Comparison of ENCODE assay signal across 16 cellular contexts in the genomic region with DNA sequence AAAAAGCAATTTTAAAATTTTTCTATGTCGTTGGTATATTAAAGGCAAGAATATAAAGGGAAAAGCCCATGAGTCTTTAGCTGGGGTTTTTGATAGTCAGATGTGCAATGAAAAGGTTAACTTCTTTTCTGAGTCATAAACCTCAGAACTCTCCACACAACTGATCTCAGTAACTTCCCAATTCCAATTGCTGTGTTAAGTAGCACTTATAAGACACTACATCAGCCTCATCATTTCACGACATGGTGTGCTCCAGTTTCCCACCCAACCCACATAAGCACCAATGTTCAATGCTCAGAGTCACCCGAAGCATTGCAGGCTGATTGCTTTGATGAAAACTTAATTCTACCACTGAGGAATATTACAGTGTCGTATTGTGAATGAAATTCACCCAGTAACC.
A peak's percentile ranks its signal among the peaks of the same experiment; 100 is the strongest.
DNase-seq lines count a peak whose midpoint lies in the region; ATAC-seq and TF ChIP-seq lines count a peak whose summit lies in the region.
"Had no signal": no experiment of that assay in that cellular context is flagged by ENCODE, and none has a peak within 500 bp of the region (broad histone marks: within the 10 kb centered on the region; RNA-seq: fewer than 3 reads in every experiment).

No MANE protein-coding gene starts in this region.

- H3K27me3 ChIP-seq in CD8-positive, alpha-beta T cell (ENCODE audit: insufficient read depth, low read length): no peaks in the 10 kb centered on the region
- H3K27me3 ChIP-seq in fibroblast of lung (ENCODE audit: control insufficient read depth, insufficient read depth, low read length) (no peaks in the 10 kb centered on the region), BE2C (no peaks in the 10 kb centered on the region), thyroid gland (no peaks in the 10 kb centered on the region)
- H3K27me3 ChIP-seq: heart left ventricle, right atrium auricular region had no signal

- H2AFZ ChIP-seq in fibroblast of lung (ENCODE audit: low read length): no peak overlapping the region

- no peaks in the 10 kb centered on the region for H4K20me1 ChIP-seq in fibroblast of lung (ENCODE audit: control insufficient read depth, extremely low read depth, insufficient read depth, low read length)

- no peak for TF ChIP-seq POLR2A in NB4 (IDR thresholded peaks at IDR 0.05; ENCODE audit: extremely low read depth, insufficient read length)
- TF ChIP-seq POLR2A in thyroid gland (IDR thresholded peaks at IDR 0.05): no peak

- H3K4me3 Mint-ChIP-seq in CD8-positive, alpha-beta T cell: no peak overlapping the region
- H3K4me3 Mint-ChIP-seq: activated B cell treated with CpG ODN at 0.5 μM for 24 hours, natural killer cell had no signal

- H3K27ac Mint-ChIP-seq in CD8-positive, alpha-beta T cell: no peak overlapping the region
- H3K27ac Mint-ChIP-seq: activated B cell treated with CpG ODN at 0.5 μM for 24 hours; activated T-helper 2 cell treated with anti-CD3 and anti-CD28 coated beads, Interferon-gamma antibody, Interleukin-2, Interleukin-4, amounts not matched to agents 10 μg/mL and 5 μg/mL and 100 μg/mL, durations not matched to agents 14 hours and 24 hours and 36 hours; natural killer cell had no signal

- POLR2A ChIA-PET in CD8-positive, alpha-beta T cell (lab: Charles Lee): no interaction called here

- H3K4me1 Mint-ChIP-seq in CD8-positive, alpha-beta T cell (ENCODE audit: low read depth): peaks cover 11% of the 10 kb centered on the region
- H3K4me1 Mint-ChIP-seq: activated B cell treated with CpG ODN at 0.5 μM for 24 hours had no signal

- no peak for DNase-seq in CD8-positive, alpha-beta T cell
- DNase-seq in NB4 (ENCODE audit: low read depth): peak; percentile 23
- DNase-seq in fibroblast of lung (ENCODE audit: low read depth in 2 of 2): peak; percentile 14 to 78
- no peak for DNase-seq in BE2C
- DNase-seq in thyroid gland: no peak
- no peak for DNase-seq in Right ventricle myocardium superior
- DNase-seq in iPS-NIHi11 (ENCODE audit: low spot score): no peak
- DNase-seq: activated B cell treated with CpG ODN at 0.5 μM for 24 hours; heart left ventricle; natural killer cell; NCI-H2107; NK-92 treated with Interleukin-12 subunit alpha and Interleukin-12 subunit beta, amount 100 ng/mL, for 24 hours; SK-N-SH had no signal

- no peak overlapping the region for H3K27ac ChIP-seq in CD8-positive, alpha-beta T cell (ENCODE audit: low read depth, low read length)
- H3K27ac ChIP-seq in fibroblast of lung (ENCODE audit: insufficient read depth, low read length) (no peak overlapping the region), thyroid gland (no peak overlapping the region)
- H3K27ac ChIP-seq: heart left ventricle, right atrium auricular region had no signal

- peak; percentile 26 for ATAC-seq in CD8-positive, alpha-beta T cell
- ATAC-seq in GM19452 (IDR thresholded peaks at IDR 0.05; ENCODE audit: unreplicated experiment): peak; percentile 39
- no peak for ATAC-seq in Right ventricle myocardium superior (ENCODE audit: poor library complexity)
- ATAC-seq: heart left ventricle, natural killer cell had no signal

- no peaks in the 10 kb centered on the region for H3K79me2 ChIP-seq in fibroblast of lung (ENCODE audit: control insufficient read depth, insufficient read depth, low read length)

- intact Hi-C loops in CD8-positive, alpha-beta T cell (cut with DNase I, micrococcal nuclease): no loop called here
- intact Hi-C loops in thyroid gland (cut with DNase I) (no loop called here), Right ventricle myocardium superior (cut with DNase I) (no loop called here)

- H3K9me3 ChIP-seq in CD8-positive, alpha-beta T cell (ENCODE audit: low read length): no peaks in the 10 kb centered on the region
- H3K9me3 ChIP-seq in fibroblast of lung (ENCODE audit: control insufficient read depth, insufficient read depth, low read depth, low read length) (no peaks in the 10 kb centered on the region), BE2C (no peaks in the 10 kb centered on the region), thyroid gland (no peaks in the 10 kb centered on the region)
- H3K9me3 ChIP-seq: heart left ventricle, right atrium auricular region, SK-N-SH had no signal

- H3K9ac ChIP-seq in fibroblast of lung (ENCODE audit: insufficient read depth, low read length): no peak overlapping the region
- H3K9ac ChIP-seq: SK-N-SH had no signal

- H3K4me1 ChIP-seq in CD8-positive, alpha-beta T cell (ENCODE audit: insufficient read depth, low read length): peaks cover 3% of the 10 kb centered on the region
- H3K4me1 ChIP-seq in fibroblast of lung (ENCODE audit: control insufficient read depth, extremely low read depth, insufficient read depth, low read length) (no peaks in the 10 kb centered on the region), BE2C (peaks cover 28% of the 10 kb centered on the region), thyroid gland (peaks cover 0 to 6% of the 10 kb centered on the region in 2 donors)

- no peak overlapping the region for H3K4me3 ChIP-seq in CD8-positive, alpha-beta T cell (ENCODE audit: low read depth, low read length)
- H3K4me3 ChIP-seq in NB4 (ENCODE audit: low read depth, low read length) (no peak overlapping the region), fibroblast of lung (replicated peaks in 1 of 4; ENCODE audit: control extremely low read depth in 1 of 4, insufficient read depth in 1 of 4, low read depth in 3 of 4, low read length in 4 of 4) (no peak overlapping the region), BE2C (ENCODE audit: low read depth, low read length) (no peak overlapping the region), thyroid gland (replicated peaks in 1 of 3) (no peak overlapping the region)
- H3K4me3 ChIP-seq: heart left ventricle, right atrium auricular region had no signal

- no peaks in the 10 kb centered on the region for H3K9me3 Mint-ChIP-seq in CD8-positive, alpha-beta T cell
- H3K9me3 Mint-ChIP-seq: activated B cell treated with CpG ODN at 0.5 μM for 24 hours; activated T-helper 2 cell treated with anti-CD3 and anti-CD28 coated beads, Interferon-gamma antibody, Interleukin-2, Interleukin-4, amounts not matched to agents 10 μg/mL and 5 μg/mL and 100 μg/mL, durations not matched to agents 14 hours and 24 hours and 36 hours; natural killer cell had no signal

- CTCF ChIA-PET in CD8-positive, alpha-beta T cell (lab: Charles Lee): no interaction called here

- no peaks in the 10 kb centered on the region for H3K27me3 Mint-ChIP-seq in CD8-positive, alpha-beta T cell (ENCODE audit: low read depth)
- H3K27me3 Mint-ChIP-seq: activated B cell treated with CpG ODN at 0.5 μM for 24 hours had no signal

- no peak overlapping the region for H3K4me2 ChIP-seq in fibroblast of lung (ENCODE audit: extremely low read depth, insufficient read depth, low read length)
- H3K4me2 ChIP-seq: SK-N-SH had no signal

- H3K36me3 ChIP-seq in CD8-positive, alpha-beta T cell (ENCODE audit: insufficient read depth, low read length): no peaks in the 10 kb centered on the region
- H3K36me3 ChIP-seq in fibroblast of lung (ENCODE audit: control insufficient read depth, insufficient read depth, low read length): no peaks in the 10 kb centered on the region
- H3K36me3 ChIP-seq in BE2C: peaks cover 3% of the 10 kb centered on the region; the same call in 1 of the 2 replicates
- H3K36me3 ChIP-seq in thyroid gland: no peaks in the 10 kb centered on the region
- H3K36me3 ChIP-seq: heart left ventricle, right atrium auricular region had no signal

- H3K36me3 Mint-ChIP-seq in CD8-positive, alpha-beta T cell: no peaks in the 10 kb centered on the region
- H3K36me3 Mint-ChIP-seq: natural killer cell had no signal

- 74 to 85% methylated on average over 4 of the region's 4 CpGs for WGBS in thyroid gland, 2 donors

- no peak for TF ChIP-seq CTCF in CD8-positive, alpha-beta T cell (IDR thresholded peaks at IDR 0.05)
- TF ChIP-seq CTCF in NB4 (IDR thresholded peaks at IDR 0.05; ENCODE audit: low read depth, low read length) (no peak), fibroblast of lung (conservative IDR thresholded peaks at IDR 0.05 in 1 of 2, IDR thresholded peaks at IDR 0.05 in 1 of 2; ENCODE audit: low read depth in 1 of 2, low read length in 2 of 2) (no peak), BE2C (IDR thresholded peaks at IDR 0.05; ENCODE audit: low read depth, low read length) (no peak), thyroid gland (IDR thresholded peaks at IDR 0.05) (no peak)

Comparison
In these comparisons a context has a peak if more than half of its experiments do, and no peak if none do; other contexts are left out.
1. DNase-seq: peak in NB4 (single experiment) and fibroblast of lung (2 of 2); none in CD8-positive, alpha-beta T cell (0 of 7), BE2C (single experiment), thyroid gland (0 of 2), Right ventricle myocardium superior (single experiment) and iPS-NIHi11 (single experiment).